15 cellular contexts compared by ENCODE assay signal in the genomic region with DNA sequence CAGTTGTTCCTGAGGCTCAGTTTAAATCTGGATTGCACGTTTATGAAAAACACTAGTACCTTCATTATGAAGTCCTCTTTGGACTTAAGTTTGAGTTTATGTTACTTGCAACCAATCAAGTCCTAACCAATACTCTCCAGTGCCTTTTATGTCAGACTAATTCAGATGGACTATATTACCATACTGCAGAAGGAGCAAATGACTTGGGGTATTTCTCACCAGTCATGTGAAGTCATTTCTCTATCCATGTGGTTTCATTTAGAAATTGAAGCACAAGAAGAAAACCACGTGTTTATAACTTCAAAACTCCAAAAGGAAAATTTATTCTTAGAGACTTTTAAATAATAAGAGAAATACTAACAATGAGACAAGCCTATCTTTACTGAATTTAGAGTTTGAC.
"Had no signal": no experiment of that assay in that cellular context is flagged by ENCODE, and none has a peak within 500 bp of the region (broad histone marks: within the 10 kb centered on the region; RNA-seq: fewer than 3 reads in every experiment).

No MANE protein-coding gene starts in this region.

- H3K4me1 ChIP-seq: heart right ventricle, testis had no signal

- H3K27ac ChIP-seq: heart right ventricle, testis had no signal

- H3K9me3 ChIP-seq: heart right ventricle, testis had no signal

- H3K4me3 ChIP-seq: heart right ventricle, testis had no signal

- ATAC-seq: activated CD4-positive, CD25-positive, alpha-beta regulatory T cell treated with anti-CD3 and anti-CD28 coated beads, Interleukin-2, amount 50 U/mL, for 24 hours; heart right ventricle; natural killer cell treated with Interleukin-12 subunit alpha and Interleukin-12 subunit beta and Interleukin-15 and Interleukin-18, amount 100 ng/mL, for 72 hours; stimulated activated naive CD8-positive, alpha-beta T cell treated with anti-CD3 and anti-CD28 coated beads, Interleukin-15, amount 100 ng/mL, for 72 hours had no signal

- FAIRE-seq: islet of Langerhans had no signal

- H3K27me3 ChIP-seq: testis had no signal

- DNase-seq: activated effector memory CD4-positive, alpha-beta T cell treated with anti-CD3 and anti-CD28 coated beads, Interleukin-2, amount 50 U/mL, for 16 hours; activated naive CD8-positive, alpha-beta T cell treated with anti-CD3 and anti-CD28 coated beads for 36 hours; activated T-cell treated with anti-CD3 and anti-CD28 coated beads, Interleukin-2, amount 50 U/mL, for 24 hours; anterior cingulate cortex; dermis blood vessel endothelial cell; foreskin melanocyte; heart right ventricle; occipital lobe; stimulated activated CD4-positive, alpha-beta T cell treated with anti-CD3 and anti-CD28 coated beads, Interleukin-15, amount 100 ng/mL, for 24 hours; stimulated activated CD4-positive, alpha-beta T cell treated with anti-CD3 and anti-CD28 coated beads, Interleukin-4, amount 100 ng/mL, for 4 hours; stimulated activated naive CD8-positive, alpha-beta T cell treated with anti-CD3 and anti-CD28 coated beads, Interleukin-15, amount 100 ng/mL, for 72 hours; testis had no signal

- H3K36me3 ChIP-seq: heart right ventricle had no signal
